In the genomic region with DNA sequence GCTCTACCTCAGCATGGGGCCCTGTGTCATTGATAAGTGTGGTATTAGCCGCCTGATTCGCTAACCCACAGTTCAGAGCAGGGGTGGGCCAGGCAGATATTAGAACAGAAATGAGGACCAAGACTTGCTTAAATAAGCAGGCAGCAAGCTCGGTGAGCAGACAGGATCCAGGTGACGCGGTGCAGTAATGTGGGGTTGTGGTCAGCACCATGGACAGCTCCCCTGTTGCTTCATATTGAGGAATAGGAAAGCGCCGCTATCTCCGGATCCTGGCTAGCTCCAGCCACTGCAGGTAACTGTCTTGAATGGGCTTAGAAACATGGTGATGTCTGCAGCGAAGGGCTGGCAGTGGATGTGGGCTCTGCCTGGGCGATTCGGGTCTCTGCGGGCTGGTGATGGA, we compare ENCODE assay signal across 9 cellular contexts. TPM values are rescaled to one million over a fixed set of nuclear protein-coding genes. Genes with fewer than 3 reads are reported as not detected.
DNase-seq lines count a peak whose midpoint lies in the region; ATAC-seq lines count a peak whose summit lies in the region.
"Had no signal": no experiment of that assay in that cellular context is flagged by ENCODE, and none has a peak within 500 bp of the region (broad histone marks: within the 10 kb centered on the region; RNA-seq: fewer than 3 reads in every experiment).

No MANE protein-coding gene starts in this region.

- peaks cover 0 to 2% of the 10 kb centered on the region in 2 donors for H3K27me3 ChIP-seq in aorta (ENCODE audit: control insufficient read depth in 1 of 2, insufficient read depth in 2 of 2, low read length in 1 of 2)

- WGBS in aorta, 2 donors, result 10 to 12% methylated on average over 12 of the region's 12 CpGs

- H3K36me3 ChIP-seq in aorta (ENCODE audit: control insufficient read depth in 1 of 2, insufficient read depth in 2 of 2, low read length in 1 of 2), result no peaks in the 10 kb centered on the region

- intact Hi-C loops in aorta (cut with DNase I), result no loop called here

- no peak overlapping the region for H3K27ac ChIP-seq in aorta (ENCODE audit: low read depth in 1 of 2, low read length in 2 of 2)

- ATAC-seq in activated CD4-positive, CD25-positive, alpha-beta regulatory T cell treated with anti-CD3 and anti-CD28 coated beads, Interleukin-2, amount 50 U/mL, for 24 hours, result no peak
- ATAC-seq in aorta (ENCODE audit: low FRiP score) (peak; percentile 63), GM21526 (IDR thresholded peaks at IDR 0.05; ENCODE audit: low FRiP score, unreplicated experiment) (no peak)

- no peaks in the 10 kb centered on the region for H3K9me3 ChIP-seq in aorta (ENCODE audit: control insufficient read depth, low read length)

- H3K4me3 ChIP-seq in aorta (ENCODE audit: low read length in 2 of 2), result no peak overlapping the region

- DNase-seq in activated CD4-positive, CD25-positive, alpha-beta regulatory T cell treated with anti-CD3 and anti-CD28 coated beads, Interleukin-2, amount 50 U/mL, for 72 hours, result peak; percentile 39
- DNase-seq in T1000 (lab: John Stamatoyannopoulos, UW), result peak; percentile 9
- peak; percentile 89 for DNase-seq in ecto neural progenitor cell (ENCODE audit: low spot score)
- DNase-seq in midbrain (lab: John Stamatoyannopoulos, UW), result peak; percentile 6
- peak; percentile 73 to 83 for DNase-seq in aorta
- no peak for DNase-seq in occipital lobe (lab: John Stamatoyannopoulos, UW)

- H3K4me1 ChIP-seq in aorta (ENCODE audit: control insufficient read depth in 1 of 2, insufficient read depth in 2 of 2, low read length in 2 of 2), result no peaks in the 10 kb centered on the region

RNA-seq across cellular contexts. Expression of gene GPR26, which starts 51.3 kb away (rescaled TPM):
- total RNA-seq in aorta, result not detected
- not detected for polyA plus RNA-seq in aorta
- 3.1 TPM for total RNA-seq in occipital lobe
- total RNA-seq: T-helper 1 cell treated with Interleukin-12 subunit alpha and Interleukin-12 subunit beta and Interleukin-4 antibody, amounts not matched to agents 30 ng/mL and 1 ng/mL, for 36 hours had no signal
